In the genomic region with DNA sequence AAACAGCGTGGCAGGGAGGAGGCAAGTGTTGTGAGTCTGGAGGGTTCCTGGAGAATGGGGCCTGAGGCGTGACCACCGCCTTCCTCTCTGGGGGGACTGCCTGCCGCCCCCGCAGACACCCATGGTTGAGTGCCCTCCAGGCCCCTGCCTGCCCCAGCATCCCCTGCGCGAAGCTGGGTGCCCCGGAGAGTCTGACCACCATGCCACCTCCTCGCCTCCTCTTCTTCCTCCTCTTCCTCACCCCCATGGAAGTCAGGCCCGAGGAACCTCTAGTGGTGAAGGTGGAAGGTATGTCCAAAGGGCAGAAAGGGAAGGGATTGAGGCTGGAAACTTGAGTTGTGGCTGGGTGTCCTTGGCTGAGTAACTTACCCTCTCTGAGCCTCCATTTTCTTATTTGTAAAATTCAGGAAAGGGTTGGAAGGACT, we compare ENCODE assay signal across 16 cellular contexts. TPM values are rescaled to one million over a fixed set of nuclear protein-coding genes. Genes with fewer than 3 reads are reported as not detected.
DNase-seq lines count a peak whose midpoint lies in the region; ATAC-seq and TF ChIP-seq lines count a peak whose summit lies in the region.
"Had no signal": no experiment of that assay in that cellular context is flagged by ENCODE, and none has a peak within 500 bp of the region (broad histone marks: within the 10 kb centered on the region; RNA-seq: fewer than 3 reads in every experiment).

Gene CD19 (plus strand): TSS at position 171 of the 425 bp plus-strand sequence. CDS start 30 bp downstream, at position 201.

- H3K4me1 Mint-ChIP-seq in CD4-positive, alpha-beta memory T cell, result peaks cover 16 to 28% (median 21%) of the 10 kb centered on the region in 4 donors
- H3K4me1 Mint-ChIP-seq in T-cell, result peaks cover 20 to 33% (median 26%) of the 10 kb centered on the region in 3 donors
- peaks cover 59 to 86% (median 72%) of the 10 kb centered on the region in 3 donors for H3K4me1 Mint-ChIP-seq in naive B cell

- no peaks in the 10 kb centered on the region for H3K27me3 Mint-ChIP-seq in CD4-positive, alpha-beta memory T cell
- no peaks in the 10 kb centered on the region for H3K27me3 Mint-ChIP-seq in T-cell
- no peaks in the 10 kb centered on the region for H3K27me3 Mint-ChIP-seq in naive B cell

- intact Hi-C loops in CD4-positive, alpha-beta memory T cell (cut with micrococcal nuclease), result no loop called here

- CTCF ChIA-PET in CD4-positive, alpha-beta memory T cell (lab: Charles Lee; ENCODE audit: partially characterized antibody), result interaction anchor here (1.4 kb wide), 1 partner anchor 14 kb away, joined by 6 read pairs; no protein-coding TSS in a partner anchor
- CTCF ChIA-PET in T-cell (lab: Charles Lee), result no interaction called here

- H3K27ac ChIP-seq in CD4-positive, alpha-beta memory T cell (ENCODE audit: low read depth, low read length), result no peak within 1 kb of the TSS
- H3K27ac ChIP-seq: gastroesophageal sphincter had no signal

- ATAC-seq in T-cell (replicated peaks in 1 of 4) (no peak), naive B cell (ENCODE audit: low read depth in 2 of 2) (peak; percentile 45 to 51), GM21360 (IDR thresholded peaks at IDR 0.05; ENCODE audit: unreplicated experiment) (no peak), GM21447 (IDR thresholded peaks at IDR 0.05; ENCODE audit: unreplicated experiment) (no peak)
- ATAC-seq: gastroesophageal sphincter, left ventricle myocardium superior had no signal

- H3K27me3 ChIP-seq in CD4-positive, alpha-beta memory T cell (ENCODE audit: insufficient read depth, low read length), result no peaks in the 10 kb centered on the region

- H3K4me1 ChIP-seq in CD4-positive, alpha-beta memory T cell (ENCODE audit: insufficient read depth, low read length), result peaks cover 17% of the 10 kb centered on the region

- H3K9me3 ChIP-seq in CD4-positive, alpha-beta memory T cell (ENCODE audit: control insufficient read depth in 1 of 2, low read length in 2 of 2), result no peaks in the 10 kb centered on the region
- H3K9me3 ChIP-seq: gastroesophageal sphincter had no signal

- no peaks in the 10 kb centered on the region for H3K36me3 ChIP-seq in CD4-positive, alpha-beta memory T cell (ENCODE audit: insufficient read depth, low read length)
- H3K36me3 ChIP-seq: gastroesophageal sphincter had no signal

- POLR2A ChIA-PET in CD4-positive, alpha-beta memory T cell (lab: Charles Lee; ENCODE audit: partially characterized antibody), result interaction anchor here (1.9 kb wide), 1 partner anchor 86 kb away, joined by 5 read pairs; the partner anchor contains the start of gene TUFM
- POLR2A ChIA-PET in T-cell (lab: Charles Lee), result no interaction called here

- H3K9me3 Mint-ChIP-seq in CD4-positive, alpha-beta memory T cell, result no peaks in the 10 kb centered on the region
- H3K9me3 Mint-ChIP-seq in T-cell (no peaks in the 10 kb centered on the region), naive B cell (no peaks in the 10 kb centered on the region)

- no peak for DNase-seq in CD4-positive, alpha-beta memory T cell
- DNase-seq in T-cell (no peak), naive B cell (peak; percentile 63), cortex of kidney (lab: John Stamatoyannopoulos, UW) (no peak), cerebellar nuclear complex (lab: John Stamatoyannopoulos, UW) (no peak)
- DNase-seq: activated effector memory CD4-positive, alpha-beta T cell treated with Interleukin-2 at 50 U/mL for 16 hours; COR-L47; dermis blood vessel endothelial cell; KBM-7; left ventricle myocardium superior; NCI-H2171; stimulated activated CD4-positive, alpha-beta T cell treated with anti-CD3 and anti-CD28 coated beads, Interleukin-4, amount 100 ng/mL, for 1 hour had no signal

- TF ChIP-seq POLR2A in GM15510 (IDR thresholded peaks at IDR 0.05; ENCODE audit: borderline replicate concordance, extremely low read depth, insufficient read length), result peak; percentile 54

- no peak within 1 kb of the TSS for H3K4me3 ChIP-seq in CD4-positive, alpha-beta memory T cell (ENCODE audit: low read length in 2 of 2)
- H3K4me3 ChIP-seq: gastroesophageal sphincter had no signal

- H3K4me3 Mint-ChIP-seq in CD4-positive, alpha-beta memory T cell, result no peak within 1 kb of the TSS
- peak within 1 kb of the TSS in 2 of 3 donors; percentile 35 to 57 for H3K4me3 Mint-ChIP-seq in T-cell
- H3K4me3 Mint-ChIP-seq in naive B cell, result peak within 1 kb of the TSS; percentile 87 to 99 (median 97)

- peak within 1 kb of the TSS; percentile 40 to 91 (median 72) for H3K27ac Mint-ChIP-seq in CD4-positive, alpha-beta memory T cell
- H3K27ac Mint-ChIP-seq in T-cell (peak within 1 kb of the TSS; percentile 90 to 92), naive B cell (peak within 1 kb of the TSS; percentile 92 to 99 (median 96))

- no peaks in the 10 kb centered on the region for H3K36me3 Mint-ChIP-seq in CD4-positive, alpha-beta memory T cell
- H3K36me3 Mint-ChIP-seq in T-cell (no peaks in the 10 kb centered on the region), naive B cell (peaks cover 17 to 29% of the 10 kb centered on the region in 2 donors)

RNA-seq across cellular contexts. Expression of gene CD19, which starts in this region (rescaled TPM):
- not detected for total RNA-seq in CD4-positive, alpha-beta memory T cell
- polyA plus RNA-seq in CD4-positive, alpha-beta memory T cell, result 1 to 10 TPM in 1 of 2 donors, under 1 TPM in 1; 0.27 to 1.4 TPM
- total RNA-seq in T-cell, result 10 to 100 TPM in 1 of 5 donors, 1 to 10 TPM in 3, under 1 TPM in 1; 0.82 to 11.9 (median 3.5) TPM
- 100 to 1,000 TPM; 280 to 597 (median 354) TPM for polyA plus RNA-seq in naive B cell (ENCODE audit: low read depth in 6 of 6)
- total RNA-seq: dermis blood vessel endothelial cell, gastroesophageal sphincter, left ventricle myocardium superior had no signal

Comparison
In these comparisons a context has a peak if more than half of its experiments do, and no peak if none do; other contexts are left out.
1. RNA of gene CD19 (polyA plus RNA-seq): 280 to 597 TPM in naive B cell; 0.27 to 1.4 TPM in CD4-positive, alpha-beta memory T cell; every median in the first group is over 100 times any median in the second.
2. H3K4me3 Mint-ChIP-seq: peak in T-cell (2 of 3) and naive B cell (8 of 8); none in CD4-positive, alpha-beta memory T cell (0 of 8).
3. ATAC-seq: peak in naive B cell (2 of 2); none in T-cell (0 of 4), GM21360 (single experiment) and GM21447 (single experiment).
4. Peak in every context shown above with its lines, with median percentiles within 50 percentile points of each other: H3K27ac Mint-ChIP-seq.